8 cellular contexts compared by ENCODE assay signal in the genomic region with DNA sequence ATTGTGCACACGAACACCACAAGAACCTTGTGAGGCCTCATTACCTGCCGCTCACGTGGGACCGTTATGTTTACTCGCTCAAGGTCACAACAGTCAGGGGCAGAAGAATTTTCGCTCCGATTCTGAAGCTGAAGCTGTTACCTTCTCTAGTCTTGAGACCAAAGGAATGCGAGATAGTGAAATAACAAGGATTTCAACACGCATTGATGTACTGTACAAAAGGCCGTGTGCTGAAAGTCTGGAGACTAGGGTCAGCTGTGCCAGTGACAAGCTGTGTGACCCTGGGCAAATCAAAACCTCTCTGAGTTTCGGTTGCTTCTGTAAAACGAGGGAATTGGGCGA. TPM values are rescaled to one million over a fixed set of nuclear protein-coding genes. Genes with fewer than 3 reads are reported as not detected.
DNase-seq lines count a peak whose midpoint lies in the region; ATAC-seq and TF ChIP-seq lines count a peak whose summit lies in the region.

No MANE protein-coding gene starts in this region.

- H3K27ac ChIP-seq in HUES6 (ENCODE audit: low read depth, low read length): peak overlapping the region; percentile 91; the same call in 1 of the 2 replicates
- peak overlapping the region; percentile 94 for H3K27ac ChIP-seq in psoas muscle

- H3K27me3 ChIP-seq in HUES6 (ENCODE audit: control insufficient read depth, insufficient read depth, low read length): no peaks in the 10 kb centered on the region
- no peaks in the 10 kb centered on the region for H3K27me3 ChIP-seq in psoas muscle (ENCODE audit: insufficient read depth in 3 of 3, low read length in 2 of 3)

- peak overlapping the region; percentile 84 for H3K9ac ChIP-seq in HUES6 (ENCODE audit: low read length)

- ATAC-seq in psoas muscle: peak; percentile 4 to 52 (median 22)

- H3K36me3 ChIP-seq in HUES6 (ENCODE audit: control insufficient read depth, insufficient read depth, low read length): no peaks in the 10 kb centered on the region
- no peaks in the 10 kb centered on the region for H3K36me3 ChIP-seq in psoas muscle (ENCODE audit: insufficient read depth in 1 of 2, low read depth in 1 of 2)

- TF ChIP-seq CTCF in fibroblast of pulmonary artery (IDR thresholded peaks at IDR 0.05; ENCODE audit: low read length, missing control alignments) (no peak), psoas muscle (IDR thresholded peaks at IDR 0.05) (no peak)

- H3K4me1 ChIP-seq in HUES6 (ENCODE audit: control insufficient read depth, insufficient read depth, low read length): peaks cover 17% of the 10 kb centered on the region
- no peaks in the 10 kb centered on the region for H3K4me1 ChIP-seq in psoas muscle

- H3K4me3 ChIP-seq in HUES6 (ENCODE audit: low read depth, low read length): peak overlapping the region; percentile 79
- H3K4me3 ChIP-seq in fibroblast of pulmonary artery (replicated peaks; ENCODE audit: low read depth, low read length): peak overlapping the region; percentile 58
- H3K4me3 ChIP-seq in psoas muscle: peak overlapping the region; percentile 93

- H3K9me3 ChIP-seq in HUES6 (ENCODE audit: control insufficient read depth, insufficient read depth, low read depth, low read length) (peaks cover 11% of the 10 kb centered on the region), psoas muscle (peaks cover 3% of the 10 kb centered on the region)

- peak; percentile 79 for DNase-seq in activated CD8-positive, alpha-beta memory T cell treated with anti-CD3 and anti-CD28 coated beads for 24 hours
- no peak for DNase-seq in activated CD8-positive, alpha-beta memory T cell treated with anti-CD3 and anti-CD28 coated beads, Interleukin-2, amount 50 U/mL, for 48 hours
- peak; percentile 56 for DNase-seq in activated T-cell treated with anti-CD3 and anti-CD28 coated beads, Interleukin-2, amount 50 U/mL, for 1 hour
- DNase-seq in fibroblast of pulmonary artery (ENCODE audit: low read depth) (no peak), psoas muscle (no peak), 8988T (no peak), NCI-H524 (lab: John Stamatoyannopoulos, UW) (no peak)

- WGBS in psoas muscle, 3 donors: 5 to 23% (median 8%) methylated on average over 13 of the region's 13 CpGs

- intact Hi-C loops in psoas muscle (cut with DNase I): loop anchor here (1.0 to 5.0 kb wide), 3 partner anchors 115 to 149 kb away; a partner anchor contains a TSS

RNA-seq across cellular contexts. Expression of a gene that starts 0.6 kb away (rescaled TPM):
- total RNA-seq in psoas muscle: 1 to 10 TPM in 2 of 4 donors, under 1 TPM in 2; 0.86 to 2.0 (median 1.3) TPM
- under 1 TPM; 0.21 to 0.39 (median 0.38) TPM for polyA plus RNA-seq in psoas muscle

Comparison
In these comparisons a context has a peak if more than half of its experiments do, and no peak if none do; other contexts are left out.
1. DNase-seq: peak in activated CD8-positive, alpha-beta memory T cell treated with anti-CD3 and anti-CD28 coated beads for 24 hours (single experiment) and activated T-cell treated with anti-CD3 and anti-CD28 coated beads, Interleukin-2, amount 50 U/mL, for 1 hour (single experiment); none in activated CD8-positive, alpha-beta memory T cell treated with anti-CD3 and anti-CD28 coated beads, Interleukin-2, amount 50 U/mL, for 48 hours (single experiment), fibroblast of pulmonary artery (single experiment), psoas muscle (0 of 2), 8988T (single experiment) and NCI-H524 (0 of 2).
2. Peak in every context shown above with its lines, with median percentiles within 50 percentile points of each other: H3K4me3 ChIP-seq.